Comparison of ENCODE assay signal across 15 cellular contexts in genomic region chr22:43419371-43420080, GRCh38. TPM values are rescaled to one million over a fixed set of nuclear protein-coding genes. Genes with fewer than 3 reads are reported as not detected.
A peak's percentile ranks its signal among the peaks of the same experiment; 100 is the strongest.
DNase-seq lines count a peak whose midpoint lies in the region; ATAC-seq and TF ChIP-seq lines count a peak whose summit lies in the region.
"Had no signal": no experiment of that assay in that cellular context is flagged by ENCODE, and none has a peak within 500 bp of the region (broad histone marks: within the 10 kb centered on the region; RNA-seq: fewer than 3 reads in every experiment).

No MANE protein-coding gene starts in this region.

- peaks cover 0 to 54% of the 10 kb centered on the region in 2 donors for H3K4me1 ChIP-seq in neuronal stem cell (ENCODE audit: control insufficient read depth in 2 of 2, insufficient read depth in 1 of 2, low read depth in 1 of 2, low read length in 2 of 2)
- H3K4me1 ChIP-seq: BE2C, Caco-2 had no signal

- WGBS in neuronal stem cell (ENCODE audit: extremely low coverage in 2 of 2, insufficient read length in 2 of 2, insufficient replicate concordance in 1 of 2), 2 donors: no CpG with 5 or more reads among the region's 13 CpGs

- ATAC-seq in HG03565 (IDR thresholded peaks at IDR 0.05; ENCODE audit: unreplicated experiment): no peak

- no peak overlapping the region for H2AFZ ChIP-seq in neuronal stem cell (ENCODE audit: low read length)

- H3K27ac ChIP-seq in C4-2B: peak overlapping the region; percentile 19; the same call in 1 of the 2 replicates
- H3K27ac ChIP-seq in VCaP: peak overlapping the region; percentile 94
- H3K27ac ChIP-seq in dorsolateral prefrontal cortex: peak overlapping the region in 54 of 59 donors; percentile 6 to 95 (median 80)
- peak overlapping the region; percentile 49 for H3K27ac ChIP-seq in neuronal stem cell (replicated peaks; ENCODE audit: low read length)

- peak overlapping the region in 4 of 59 donors; percentile 6 to 44 (median 12) for H3K4me3 ChIP-seq in dorsolateral prefrontal cortex
- H3K4me3 ChIP-seq in neuronal stem cell (ENCODE audit: low read length in 2 of 2): no peak overlapping the region

- POLR2A ChIA-PET in GM10248 (lab: Yijun Ruan, JAX): no interaction called here

- H3K27me3 ChIP-seq in dorsolateral prefrontal cortex (peaks cover 0 to 20% (median 0%) of the 10 kb centered on the region in 45 donors), neuronal stem cell (ENCODE audit: control insufficient read depth in 3 of 3, insufficient read depth in 3 of 3, low read depth in 1 of 3, low read length in 3 of 3) (peaks cover 0 to 60% (median 0%) of the 10 kb centered on the region in 3 experiments)
- H3K27me3 ChIP-seq: BE2C had no signal

- peak overlapping the region; percentile 89 for H4K91ac ChIP-seq in neuronal stem cell (ENCODE audit: low read depth, low read length, poor library complexity)

- H2BK12ac ChIP-seq in neuronal stem cell (ENCODE audit: low read length): peak overlapping the region; percentile 30

- peaks cover 12% of the 10 kb centered on the region for H3K79me1 ChIP-seq in neuronal stem cell (ENCODE audit: low read depth, low read length)

- H2BK15ac ChIP-seq in neuronal stem cell (ENCODE audit: low read length): peak overlapping the region; percentile 16

- no peaks in the 10 kb centered on the region for H3K36me3 ChIP-seq in neuronal stem cell (replicated peaks in 1 of 2; ENCODE audit: control insufficient read depth in 2 of 2, insufficient read depth in 2 of 2, low read length in 2 of 2)
- H3K36me3 ChIP-seq: BE2C had no signal

- peak overlapping the region; percentile 93 for H3K18ac ChIP-seq in neuronal stem cell (ENCODE audit: low read length)

- peak overlapping the region; percentile 89 for H2AK5ac ChIP-seq in neuronal stem cell (ENCODE audit: low read depth, low read length)

- no peak overlapping the region for H3K14ac ChIP-seq in neuronal stem cell (ENCODE audit: low read length)

- TF ChIP-seq CTCF in C4-2B (conservative IDR thresholded peaks at IDR 0.05) (no peak), VCaP (conservative IDR thresholded peaks at IDR 0.05) (no peak), dorsolateral prefrontal cortex (IDR thresholded peaks at IDR 0.05 in 54 of 56, conservative IDR thresholded peaks at IDR 0.05 in 2 of 56; ENCODE audit: low read depth in 1 of 56, partially characterized antibody in 56 of 56) (no peak), GM10248 (IDR thresholded peaks at IDR 0.05; ENCODE audit: control extremely low read depth, extremely low read depth, low read depth, missing control alignments) (no peak)

- DNase-seq in dorsolateral prefrontal cortex (no peak), neuronal stem cell (ENCODE audit: low spot score) (no peak), posterior vena cava (ENCODE audit: low spot score) (no peak), NCI-H82 (lab: John Stamatoyannopoulos, UW) (no peak), GM10248 (ENCODE audit: extremely low spot score) (no peak)
- DNase-seq: BE2C; Caco-2; CD8-positive, alpha-beta memory T cell; DND-41; GDM1; H7; IMR-90 had no signal

- H3K4ac ChIP-seq in neuronal stem cell (ENCODE audit: low read length): no peak overlapping the region

- H3K9me3 ChIP-seq in neuronal stem cell (replicated peaks in 1 of 2; ENCODE audit: control insufficient read depth in 2 of 2, insufficient read depth in 1 of 2, low read depth in 1 of 2, low read length in 2 of 2): no peaks in the 10 kb centered on the region
- H3K9me3 ChIP-seq: BE2C, Caco-2 had no signal

- H2BK120ac ChIP-seq in neuronal stem cell (ENCODE audit: low read depth, low read length): peak overlapping the region; percentile 35

- intact Hi-C loops in dorsolateral prefrontal cortex (cut with DNase I) (loop anchor here in 1 of 2 donors (10.0 kb wide), 1 partner anchor 405 kb away; no protein-coding TSS in a partner anchor), posterior vena cava (cut with DNase I) (no loop called here)

- H3K9ac ChIP-seq in neuronal stem cell (ENCODE audit: low read depth, low read length, poor library complexity): peak overlapping the region; percentile 53

- no peak overlapping the region for H3K4me2 ChIP-seq in neuronal stem cell (ENCODE audit: insufficient read depth, low read length, poor library complexity, severe bottlenecking)

- H3K23ac ChIP-seq in neuronal stem cell (ENCODE audit: low read depth, low read length, poor library complexity): no peak overlapping the region

- CTCF ChIA-PET in GM10248 (lab: Yijun Ruan, JAX): no interaction called here

- H2BK5ac ChIP-seq in neuronal stem cell (ENCODE audit: low read length): peak overlapping the region; percentile 62

- no peak overlapping the region for H4K8ac ChIP-seq in neuronal stem cell (ENCODE audit: low read depth, low read length)

RNA-seq across cellular contexts. Expression of gene MPPED1, which starts 7.7 kb away (rescaled TPM):
- total RNA-seq in dorsolateral prefrontal cortex (100 to 1,000 TPM in 57 of 120 experiments, 10 to 100 TPM in 63; 27.7 to 144 (median 99.1) TPM), posterior vena cava (not detected)
- polyA plus RNA-seq in neuronal stem cell (2013, experiment 1 of 2): 37.3 TPM
- 37.4 TPM for polyA plus RNA-seq in neuronal stem cell (2013, experiment 2 of 2)
- total RNA-seq: Caco-2; CD8-positive, alpha-beta memory T cell; IMR-90 had no signal
- polyA plus RNA-seq: CD8-positive, alpha-beta memory T cell; IMR-90 had no signal

Comparison
In these comparisons a context has a peak if more than half of its experiments do, and no peak if none do; other contexts are left out.
1. H3K27ac ChIP-seq: peak in every context shown above with its lines; median percentile 94 in VCaP; 80 in dorsolateral prefrontal cortex; 49 in neuronal stem cell; 19 in C4-2B.
2. RNA of gene MPPED1, which starts 7.7 kb away (total RNA-seq): 27.7 to 144 TPM in dorsolateral prefrontal cortex; not detected in posterior vena cava; every median in the first group is over 10 times any median in the second.